In genomic region chr11:91261513-91261912, GRCh38 we compare ENCODE assay signal across 17 cellular contexts.
DNase-seq lines count a peak whose midpoint lies in the region; ATAC-seq, FAIRE-seq and TF ChIP-seq lines count a peak whose summit lies in the region.
"Had no signal": no experiment of that assay in that cellular context is flagged by ENCODE, and none has a peak within 500 bp of the region (broad histone marks: within the 10 kb centered on the region; RNA-seq: fewer than 3 reads in every experiment).

No MANE protein-coding gene starts in this region.

- in situ Hi-C loops in GM12878 (cut with MboI): no loop called here

- TF ChIP-seq RAD21 in GM12878 (IDR thresholded peaks at IDR 0.05; ENCODE audit: insufficient read depth, low read depth, low read length): no peak

- H3K9me3 Mint-ChIP-seq in progenitor cell of endocrine pancreas (ENCODE audit: low read depth) (no peaks in the 10 kb centered on the region), T-cell (peaks cover 3 to 6% (median 4%) of the 10 kb centered on the region in 3 donors)
- H3K9me3 Mint-ChIP-seq in activated CD4-positive, alpha-beta T cell treated with anti-CD3 and anti-CD28 coated beads, Interleukin-2, amount 10 ng/mL, durations not matched to agents 24 days and 14 days: no peaks in the 10 kb centered on the region

- no peaks in the 10 kb centered on the region for H3K9me3 ChIP-seq in GM12878 (replicated peaks; ENCODE audit: control insufficient read depth, insufficient read depth, low read length)
- H3K9me3 ChIP-seq: left ventricle myocardium inferior, ovary, sigmoid colon had no signal

- intact Hi-C loops in GM12878 (cut with micrococcal nuclease; ENCODE audit: unreplicated experiment): no loop called here
- intact Hi-C loops in activated CD4-positive, alpha-beta T cell treated with anti-CD3 and anti-CD28 coated beads, Interleukin-2, amount 10 ng/mL, durations not matched to agents 24 days and 14 days (cut with micrococcal nuclease): no loop called here

- POLR2A ChIA-PET in GM12878 (lab: Charles Lee): no interaction called here
- POLR2A ChIA-PET in T-cell (lab: Charles Lee): no interaction called here

- no peaks in the 10 kb centered on the region for H4K20me1 ChIP-seq in GM12878 (ENCODE audit: control insufficient read depth, insufficient read depth)

- H3K27me3 ChIP-seq in GM12878 (replicated peaks in 1 of 2; ENCODE audit: control insufficient read depth in 2 of 2, insufficient read depth in 2 of 2, low read length in 1 of 2): no peaks in the 10 kb centered on the region
- H3K27me3 ChIP-seq: ovary, sigmoid colon had no signal

- H3K4me1 Mint-ChIP-seq in progenitor cell of endocrine pancreas (ENCODE audit: low read depth): peaks cover 3% of the 10 kb centered on the region
- H3K4me1 Mint-ChIP-seq in T-cell: no peaks in the 10 kb centered on the region
- no peaks in the 10 kb centered on the region for H3K4me1 Mint-ChIP-seq in activated CD4-positive, alpha-beta T cell treated with anti-CD3 and anti-CD28 coated beads, Interleukin-2, amount 10 ng/mL, durations not matched to agents 24 days and 14 days

- DNase-seq in NAMALWA (ENCODE audit: low spot score) (peak; percentile 27), GM12878 (ENCODE audit: low read depth, low spot score) (no peak), progenitor cell of endocrine pancreas (ENCODE audit: low spot score, unreplicated experiment) (no peak), erythroblast (lab: John Stamatoyannopoulos, UW) (no peak), T-cell (no peak)
- DNase-seq in activated CD4-positive, alpha-beta T cell treated with anti-CD3 and anti-CD28 coated beads, Interleukin-2, amount 10 ng/mL, durations not matched to agents 24 days and 14 days: no peak
- DNase-seq: activated CD4-positive, alpha-beta T cell treated with anti-CD3 and anti-CD28 coated beads for 4 hours; foreskin fibroblast; left ventricle myocardium inferior; NCI-H2029 treated with DMSO at 0.1 percent for 48 hours; NCI-H748 treated with DMSO at 0.1 percent for 48 hours; ovary; SHP77; sigmoid colon; stimulated activated CD4-positive, alpha-beta T cell treated with anti-CD3 and anti-CD28 coated beads, Interleukin-2, amount 100 ng/mL, for 48 hours had no signal

- H3K27ac ChIP-seq in GM12878 (ENCODE audit: control insufficient read depth, insufficient read depth): no peak overlapping the region
- H3K27ac ChIP-seq: left ventricle myocardium inferior, ovary, sigmoid colon had no signal

- TF ChIP-seq EP300 in GM12878 (IDR thresholded peaks at IDR 0.05; ENCODE audit: borderline replicate concordance in 1 of 2, control insufficient read depth in 1 of 2, low read depth in 2 of 2, low read length in 2 of 2): no peak

- no peaks in the 10 kb centered on the region for H3K36me3 ChIP-seq in GM12878 (ENCODE audit: control insufficient read depth in 2 of 2, insufficient read depth in 2 of 2, low read length in 1 of 2)
- H3K36me3 ChIP-seq: left ventricle myocardium inferior, ovary, sigmoid colon had no signal

- TF ChIP-seq CTCF in GM12874 (IDR thresholded peaks at IDR 0.05; ENCODE audit: insufficient read depth, low read depth, low read length) (peak; percentile 43), GM12878 (IDR thresholded peaks at IDR 0.05 in 2 of 3, conservative IDR thresholded peaks at IDR 0.05 in 1 of 3; ENCODE audit: control insufficient read depth in 2 of 3, extremely low read depth in 1 of 3, insufficient read depth in 1 of 3, low read depth in 3 of 3, low read length in 3 of 3) (peak; percentile 15 to 42 (median 19); a peak in 2 of 6 replicates), progenitor cell of endocrine pancreas (IDR thresholded peaks at IDR 0.05; ENCODE audit: unreplicated experiment) (peak; percentile 36)

- FAIRE-seq in GM12878 (lab: Jason Lieb, UNC): no peak
- FAIRE-seq: endometrium had no signal

- no peak overlapping the region for H3K4me2 ChIP-seq in GM12878 (ENCODE audit: control insufficient read depth, insufficient read depth)

- no peak overlapping the region for H2AFZ ChIP-seq in GM12878 (ENCODE audit: control insufficient read depth, low read depth, low read length)

- H3K4me1 ChIP-seq in GM12878 (ENCODE audit: control insufficient read depth, insufficient read depth, low read length): no peaks in the 10 kb centered on the region
- H3K4me1 ChIP-seq: left ventricle myocardium inferior had no signal

- TF ChIP-seq POLR2A in GM12878 (IDR thresholded peaks at IDR 0.05; ENCODE audit: low read depth, low read length): no peak
- TF ChIP-seq POLR2A in erythroblast (IDR thresholded peaks at IDR 0.05; ENCODE audit: low read length): no peak

- RAD21 ChIA-PET in GM12878 (lab: Charles Lee; ENCODE audit: unreplicated experiment): no interaction called here

- no peak overlapping the region for H3K9ac ChIP-seq in GM12878 (ENCODE audit: control insufficient read depth, insufficient read depth, low read length)

- H3K36me3 Mint-ChIP-seq in progenitor cell of endocrine pancreas (ENCODE audit: insufficient read depth) (no peaks in the 10 kb centered on the region), T-cell (no peaks in the 10 kb centered on the region)
- no peaks in the 10 kb centered on the region for H3K36me3 Mint-ChIP-seq in activated CD4-positive, alpha-beta T cell treated with anti-CD3 and anti-CD28 coated beads, Interleukin-2, amount 10 ng/mL, durations not matched to agents 24 days and 14 days (ENCODE audit: low read depth)

- 19% methylated on average over 5 of the region's 5 CpGs for WGBS in GM12878 (ENCODE audit: insufficient coverage, insufficient replicate concordance, low lambda C conversion rate, missing lambda C conversion rate)

- CTCF ChIA-PET in GM12878 (lab: Yijun Ruan, JAX): no interaction called here
- CTCF ChIA-PET in T-cell (lab: Charles Lee): no interaction called here

- no TSS peak for BruUV-seq in GM12878 (replicated peaks; lab: Mats Ljungman, UMichigan)

- no peaks in the 10 kb centered on the region for H3K79me2 ChIP-seq in GM12878 (ENCODE audit: control insufficient read depth, insufficient read depth, low read length)

- H3K27ac Mint-ChIP-seq in progenitor cell of endocrine pancreas: no peak overlapping the region
- H3K27ac Mint-ChIP-seq in T-cell: no peak overlapping the region
- H3K27ac Mint-ChIP-seq in activated CD4-positive, alpha-beta T cell treated with anti-CD3 and anti-CD28 coated beads, Interleukin-2, amount 10 ng/mL, durations not matched to agents 24 days and 14 days: no peak overlapping the region

- H3K27me3 Mint-ChIP-seq in progenitor cell of endocrine pancreas (peaks cover 17% of the 10 kb centered on the region), T-cell (no peaks in the 10 kb centered on the region)
- no peaks in the 10 kb centered on the region for H3K27me3 Mint-ChIP-seq in activated CD4-positive, alpha-beta T cell treated with anti-CD3 and anti-CD28 coated beads, Interleukin-2, amount 10 ng/mL, durations not matched to agents 24 days and 14 days

- H3K4me3 Mint-ChIP-seq in progenitor cell of endocrine pancreas (ENCODE audit: low read depth): no peak overlapping the region
- no peak overlapping the region for H3K4me3 Mint-ChIP-seq in T-cell
- no peak overlapping the region for H3K4me3 Mint-ChIP-seq in activated CD4-positive, alpha-beta T cell treated with anti-CD3 and anti-CD28 coated beads, Interleukin-2, amount 10 ng/mL, durations not matched to agents 24 days and 14 days

- SMC1A ChIA-PET in GM12878 (lab: Charles Lee; ENCODE audit: uncharacterized antibody, unreplicated experiment): no interaction called here

- H3K4me3 ChIP-seq in GM12878: no peak overlapping the region
- H3K4me3 ChIP-seq: left ventricle myocardium inferior, ovary, sigmoid colon had no signal

- ATAC-seq in GM12878: peak; percentile 57; the same call in 2 of the 3 replicates
- ATAC-seq in T-cell (replicated peaks in 1 of 4): no peak

TF ChIP-seq in GM12878, 131 proteins besides CTCF, POLR2A, EP300 and RAD21 (continues in another document):
- TF ChIP-seq, protein P1, sequence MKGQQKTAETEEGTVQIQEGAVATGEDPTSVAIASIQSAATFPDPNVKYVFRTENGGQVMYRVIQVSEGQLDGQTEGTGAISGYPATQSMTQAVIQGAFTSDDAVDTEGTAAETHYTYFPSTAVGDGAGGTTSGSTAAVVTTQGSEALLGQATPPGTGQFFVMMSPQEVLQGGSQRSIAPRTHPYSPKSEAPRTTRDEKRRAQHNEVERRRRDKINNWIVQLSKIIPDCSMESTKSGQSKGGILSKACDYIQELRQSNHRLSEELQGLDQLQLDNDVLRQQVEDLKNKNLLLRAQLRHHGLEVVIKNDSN (IDR thresholded peaks at IDR 0.05; ENCODE audit: borderline replicate concordance, extremely low read length, insufficient read depth, low read depth, low read length): no peak
- TF ChIP-seq, protein P2, sequence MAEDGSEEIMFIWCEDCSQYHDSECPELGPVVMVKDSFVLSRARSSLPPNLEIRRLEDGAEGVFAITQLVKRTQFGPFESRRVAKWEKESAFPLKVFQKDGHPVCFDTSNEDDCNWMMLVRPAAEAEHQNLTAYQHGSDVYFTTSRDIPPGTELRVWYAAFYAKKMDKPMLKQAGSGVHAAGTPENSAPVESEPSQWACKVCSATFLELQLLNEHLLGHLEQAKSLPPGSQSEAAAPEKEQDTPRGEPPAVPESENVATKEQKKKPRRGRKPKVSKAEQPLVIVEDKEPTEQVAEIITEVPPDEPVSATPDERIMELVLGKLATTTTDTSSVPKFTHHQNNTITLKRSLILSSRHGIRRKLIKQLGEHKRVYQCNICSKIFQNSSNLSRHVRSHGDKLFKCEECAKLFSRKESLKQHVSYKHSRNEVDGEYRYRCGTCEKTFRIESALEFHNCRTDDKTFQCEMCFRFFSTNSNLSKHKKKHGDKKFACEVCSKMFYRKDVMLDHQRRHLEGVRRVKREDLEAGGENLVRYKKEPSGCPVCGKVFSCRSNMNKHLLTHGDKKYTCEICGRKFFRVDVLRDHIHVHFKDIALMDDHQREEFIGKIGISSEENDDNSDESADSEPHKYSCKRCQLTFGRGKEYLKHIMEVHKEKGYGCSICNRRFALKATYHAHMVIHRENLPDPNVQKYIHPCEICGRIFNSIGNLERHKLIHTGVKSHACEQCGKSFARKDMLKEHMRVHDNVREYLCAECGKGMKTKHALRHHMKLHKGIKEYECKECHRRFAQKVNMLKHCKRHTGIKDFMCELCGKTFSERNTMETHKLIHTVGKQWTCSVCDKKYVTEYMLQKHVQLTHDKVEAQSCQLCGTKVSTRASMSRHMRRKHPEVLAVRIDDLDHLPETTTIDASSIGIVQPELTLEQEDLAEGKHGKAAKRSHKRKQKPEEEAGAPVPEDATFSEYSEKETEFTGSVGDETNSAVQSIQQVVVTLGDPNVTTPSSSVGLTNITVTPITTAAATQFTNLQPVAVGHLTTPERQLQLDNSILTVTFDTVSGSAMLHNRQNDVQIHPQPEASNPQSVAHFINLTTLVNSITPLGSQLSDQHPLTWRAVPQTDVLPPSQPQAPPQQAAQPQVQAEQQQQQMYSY (CRISPR knock-in tag; IDR thresholded peaks at IDR 0.05): no peak
- no peak for TF ChIP-seq STAT1 (conservative IDR thresholded peaks at IDR 0.05)
- no peak for TF ChIP-seq KDM1A (IDR thresholded peaks at IDR 0.05; ENCODE audit: borderline replicate concordance)
